In the genomic region with DNA sequence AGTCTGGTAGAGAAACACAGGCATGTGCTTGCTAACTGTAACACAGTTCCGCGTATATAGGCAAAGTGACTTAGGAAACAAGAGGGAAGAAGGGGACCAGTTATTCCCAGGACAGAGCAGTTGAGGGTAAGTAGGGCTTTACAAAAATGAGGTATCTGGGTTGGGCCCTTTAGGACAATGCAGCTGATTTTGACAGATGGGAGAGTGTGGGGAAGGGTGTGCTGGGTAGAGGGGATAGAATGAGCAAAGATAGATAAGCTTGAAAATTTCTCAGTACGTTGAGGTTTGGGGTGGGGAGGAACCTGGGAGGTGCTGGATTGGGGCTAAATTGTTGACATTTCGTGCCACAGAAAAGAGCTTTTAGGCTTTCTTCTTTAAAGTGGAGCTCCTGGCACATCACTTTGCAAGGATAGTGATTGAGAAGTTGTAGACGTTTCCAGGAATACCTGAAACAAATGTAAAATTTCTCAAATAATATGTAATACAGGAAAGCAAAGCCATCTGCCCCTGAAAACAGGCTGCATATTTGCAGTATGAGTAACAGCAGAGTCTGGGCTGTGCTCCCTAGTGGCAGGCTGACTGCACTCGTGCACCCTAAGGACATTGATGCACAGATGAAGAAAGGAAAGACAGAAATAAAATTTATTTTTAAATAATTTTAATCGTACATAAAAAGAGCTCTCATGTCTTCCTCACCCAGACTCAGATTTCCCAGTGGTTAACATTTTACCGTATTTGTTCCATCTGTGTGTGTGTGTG, we compare ENCODE assay signal across 1 cellular context.
TF ChIP-seq lines count a peak whose summit lies in the region.

No MANE protein-coding gene starts in this region.

TF ChIP-seq in HepG2, 621 proteins besides CTCF, POLR2A, EP300 and RAD21 (continued from another document):
- peak; percentile 18; the same call in 1 of the 2 replicates for TF ChIP-seq ETV5 (CRISPR knock-in tag; IDR thresholded peaks at IDR 0.05; ENCODE audit: borderline replicate concordance)
- TF ChIP-seq ZNF768 (CRISPR knock-in tag; IDR thresholded peaks at IDR 0.05): no peak
- no peak for TF ChIP-seq ZNF577 (CRISPR knock-in tag; IDR thresholded peaks at IDR 0.05; ENCODE audit: borderline replicate concordance, low read depth)
- TF ChIP-seq, protein P1, sequence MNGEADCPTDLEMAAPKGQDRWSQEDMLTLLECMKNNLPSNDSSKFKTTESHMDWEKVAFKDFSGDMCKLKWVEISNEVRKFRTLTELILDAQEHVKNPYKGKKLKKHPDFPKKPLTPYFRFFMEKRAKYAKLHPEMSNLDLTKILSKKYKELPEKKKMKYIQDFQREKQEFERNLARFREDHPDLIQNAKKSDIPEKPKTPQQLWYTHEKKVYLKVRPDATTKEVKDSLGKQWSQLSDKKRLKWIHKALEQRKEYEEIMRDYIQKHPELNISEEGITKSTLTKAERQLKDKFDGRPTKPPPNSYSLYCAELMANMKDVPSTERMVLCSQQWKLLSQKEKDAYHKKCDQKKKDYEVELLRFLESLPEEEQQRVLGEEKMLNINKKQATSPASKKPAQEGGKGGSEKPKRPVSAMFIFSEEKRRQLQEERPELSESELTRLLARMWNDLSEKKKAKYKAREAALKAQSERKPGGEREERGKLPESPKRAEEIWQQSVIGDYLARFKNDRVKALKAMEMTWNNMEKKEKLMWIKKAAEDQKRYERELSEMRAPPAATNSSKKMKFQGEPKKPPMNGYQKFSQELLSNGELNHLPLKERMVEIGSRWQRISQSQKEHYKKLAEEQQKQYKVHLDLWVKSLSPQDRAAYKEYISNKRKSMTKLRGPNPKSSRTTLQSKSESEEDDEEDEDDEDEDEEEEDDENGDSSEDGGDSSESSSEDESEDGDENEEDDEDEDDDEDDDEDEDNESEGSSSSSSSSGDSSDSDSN (CRISPR knock-in tag; IDR thresholded peaks at IDR 0.05): no peak
- no peak for TF ChIP-seq ARHGAP35 (CRISPR knock-in tag; IDR thresholded peaks at IDR 0.05; ENCODE audit: borderline replicate concordance)
- peak; percentile 85 for TF ChIP-seq ZNF263 (CRISPR knock-in tag; IDR thresholded peaks at IDR 0.05)
- peak; percentile 1; the same call in 1 of the 2 replicates for TF ChIP-seq ZBTB38 (CRISPR knock-in tag; IDR thresholded peaks at IDR 0.05)
- no peak for TF ChIP-seq FOXO1 (CRISPR knock-in tag; IDR thresholded peaks at IDR 0.05)
- TF ChIP-seq ZNF562 (CRISPR knock-in tag; IDR thresholded peaks at IDR 0.05; ENCODE audit: borderline replicate concordance): no peak
- TF ChIP-seq MED1 (CRISPR knock-in tag; IDR thresholded peaks at IDR 0.05): 0 out of 2 replicates have a peak, but pooled peaks have one; percentile 4
- 0 out of 3 replicates have a peak, but pooled peaks have one; percentile 20 for TF ChIP-seq MXI1 (IDR thresholded peaks at IDR 0.05; ENCODE audit: borderline replicate concordance, low read depth, low read length)
- TF ChIP-seq AHR (CRISPR knock-in tag; IDR thresholded peaks at IDR 0.05): no peak
- peak; percentile 19; the same call in 1 of the 2 replicates for TF ChIP-seq FOSL1 (CRISPR knock-in tag; IDR thresholded peaks at IDR 0.05; ENCODE audit: borderline replicate concordance)
- no peak for TF ChIP-seq HOXA7 (CRISPR knock-in tag; IDR thresholded peaks at IDR 0.05)
- peak; percentile 12; the same call in 1 of the 2 replicates for TF ChIP-seq SMC3 (IDR thresholded peaks at IDR 0.05; ENCODE audit: low read length)
- no peak for TF ChIP-seq ZNF33A (CRISPR knock-in tag; IDR thresholded peaks at IDR 0.05; ENCODE audit: borderline replicate concordance)
- TF ChIP-seq KAT2B (IDR thresholded peaks at IDR 0.05; ENCODE audit: borderline replicate concordance, low read depth, low read length): no peak
- TF ChIP-seq TEAD3 (CRISPR knock-in tag; optimal IDR thresholded peaks at IDR 0.05; ENCODE audit: borderline replicate concordance): peak; percentile 77
TF ChIP-seq in HepG2: peak in this region for 10.
